Comparison of ENCODE assay signal across 19 cellular contexts in genomic region chr7:1210979-1211608, GRCh38. TPM values are rescaled to one million over a fixed set of nuclear protein-coding genes. Genes with fewer than 3 reads are reported as not detected.
DNase-seq lines count a peak whose midpoint lies in the region; ATAC-seq, FAIRE-seq and TF ChIP-seq lines count a peak whose summit lies in the region.
"Had no signal": no experiment of that assay in that cellular context is flagged by ENCODE, and none has a peak within 500 bp of the region (broad histone marks: within the 10 kb centered on the region; RNA-seq: fewer than 3 reads in every experiment).

No MANE protein-coding gene starts in this region.

- H3K4me1 ChIP-seq in A549, result no peaks in the 10 kb centered on the region
- no peaks in the 10 kb centered on the region for H3K4me1 ChIP-seq in hepatocyte (ENCODE audit: insufficient read depth)
- H3K4me1 ChIP-seq: right lobe of liver had no signal

- TF ChIP-seq RAD21 in A549 (conservative IDR thresholded peaks at IDR 0.05 in 1 of 2, IDR thresholded peaks at IDR 0.05 in 1 of 2), result no peak

- H3K79me2 ChIP-seq in hepatocyte, result no peaks in the 10 kb centered on the region

- no peaks in the 10 kb centered on the region for H3K36me3 ChIP-seq in hepatocyte (replicated peaks; ENCODE audit: insufficient read depth, low read depth)
- H3K36me3 ChIP-seq: right lobe of liver had no signal

- 69% methylated on average over 30 of the region's 35 CpGs for WGBS in A549 (ENCODE audit: missing lambda C conversion rate)
- 65% methylated on average over 35 of the region's 35 CpGs for WGBS in hepatocyte (ENCODE audit: low lambda C conversion rate, missing lambda C conversion rate)

- no peak for DNase-seq in A549 (ENCODE audit: low read depth in 1 of 2, low spot score in 1 of 2)
- DNase-seq in G401 (ENCODE audit: low spot score), result peak; percentile 69
- no peak for DNase-seq in RWPE1 (ENCODE audit: low spot score)
- DNase-seq in hepatocyte (ENCODE audit: low spot score), result no peak
- no peak for DNase-seq in NCI-H187 treated with DMSO at 0.1 percent for 48 hours (lab: John Stamatoyannopoulos, UW)
- DNase-seq in activated naive CD4-positive, alpha-beta T cell treated with anti-CD3 and anti-CD28 coated beads, Interleukin-2, amount 50 U/mL, for 72 hours (ENCODE audit: low spot score in 2 of 2), result no peak
- DNase-seq in left lobe of liver (ENCODE audit: low spot score), result no peak
- DNase-seq in midbrain (lab: John Stamatoyannopoulos, UW), result no peak
- DNase-seq: activated CD4-positive, alpha-beta memory T cell treated with anti-CD3 and anti-CD28 coated beads for 36 hours; AML-193; Kasumi-1; naive thymus-derived CD4-positive, alpha-beta T cell; NCI-H2081 treated with DMSO at 0.1 percent for 48 hours; right lobe of liver; stimulated activated naive CD4-positive, alpha-beta T cell treated with Interleukin-2 at 50 U/mL for 16 hours had no signal

- no peak overlapping the region for H3K27ac Mint-ChIP-seq in activated naive CD4-positive, alpha-beta T cell treated with anti-CD3 and anti-CD28 coated beads, Interleukin-2, amount 50 U/mL, for 72 hours
- H3K27ac Mint-ChIP-seq: activated CD4-positive, alpha-beta memory T cell treated with anti-CD3 and anti-CD28 coated beads for 36 hours; naive thymus-derived CD4-positive, alpha-beta T cell had no signal

- ATAC-seq in A549, result peak; percentile 42 to 47; a peak in 4 of 6 replicates
- no peak for ATAC-seq in activated naive CD4-positive, alpha-beta T cell treated with anti-CD3 and anti-CD28 coated beads, Interleukin-2, amount 50 U/mL, for 72 hours
- ATAC-seq in left lobe of liver, result no peak
- ATAC-seq: naive thymus-derived CD4-positive, alpha-beta T cell had no signal

- H3K27ac ChIP-seq in A549 (no peak overlapping the region), RWPE1 (peak overlapping the region; percentile 32), hepatocyte (no peak overlapping the region)
- H3K27ac ChIP-seq: right lobe of liver had no signal

- H3K9me2 ChIP-seq in hepatocyte (replicated peaks; ENCODE audit: insufficient read depth), result no peaks in the 10 kb centered on the region

- H3K4me2 ChIP-seq in A549, result no peak overlapping the region
- H3K4me2 ChIP-seq in hepatocyte, result peak overlapping the region; percentile 9

- peaks cover 23% of the 10 kb centered on the region for H3K27me3 ChIP-seq in hepatocyte
- H3K27me3 ChIP-seq: right lobe of liver had no signal

- TF ChIP-seq EP300 in A549 (IDR thresholded peaks at IDR 0.05), result no peak

- no peak for TF ChIP-seq POLR2A in A549 (IDR thresholded peaks at IDR 0.05; ENCODE audit: low read length)

- TF ChIP-seq CTCF in A549 (IDR thresholded peaks at IDR 0.05) (no peak), RWPE1 (conservative IDR thresholded peaks at IDR 0.05; ENCODE audit: low read depth) (no peak), hepatocyte (IDR thresholded peaks at IDR 0.05; ENCODE audit: poor library complexity) (no peak)

- H3K9me3 ChIP-seq in A549, result no peaks in the 10 kb centered on the region
- H3K9me3 ChIP-seq in hepatocyte (ENCODE audit: low read depth), result no peaks in the 10 kb centered on the region
- H3K9me3 ChIP-seq: right lobe of liver had no signal

- no peaks in the 10 kb centered on the region for H3K36me3 Mint-ChIP-seq in activated naive CD4-positive, alpha-beta T cell treated with anti-CD3 and anti-CD28 coated beads, Interleukin-2, amount 50 U/mL, for 72 hours
- H3K36me3 Mint-ChIP-seq: activated CD4-positive, alpha-beta memory T cell treated with anti-CD3 and anti-CD28 coated beads for 36 hours; brain; naive thymus-derived CD4-positive, alpha-beta T cell had no signal

- CTCF ChIA-PET in A549 (lab: Yijun Ruan, JAX) (interaction anchor here (0.9 to 3.3 kb wide), 8 partner anchors 11 to 222 kb away, joined by 3 to 10 read pairs (median 5); no protein-coding TSS in a partner anchor), RWPE1 (lab: Yijun Ruan, JAX) (interaction anchor here (0.8 to 1.1 kb wide), 3 partner anchors 9 to 218 kb away, joined by 4 read pairs; no protein-coding TSS in a partner anchor)

- H2AFZ ChIP-seq in hepatocyte, result no peak overlapping the region

- no peak for FAIRE-seq in A549 (lab: Jason Lieb, UNC)
- FAIRE-seq: GM12892, GM19239 had no signal

- POLR2A ChIA-PET in A549 (lab: Yijun Ruan, JAX) (no interaction called here), RWPE1 (lab: Yijun Ruan, JAX; ENCODE audit: low non-redundant PET) (no interaction called here)

- no peak overlapping the region for H3K4me3 ChIP-seq in A549
- H3K4me3 ChIP-seq in hepatocyte, result no peak overlapping the region
- H3K4me3 ChIP-seq: right lobe of liver had no signal

- in situ Hi-C loops in G401 (cut with HindIII; ENCODE audit: low sequenced_read_pairs), result no loop called here

- no peaks in the 10 kb centered on the region for H4K20me1 ChIP-seq in hepatocyte (ENCODE audit: insufficient read depth, poor library complexity, severe bottlenecking)

- H3K9me3 Mint-ChIP-seq in activated naive CD4-positive, alpha-beta T cell treated with anti-CD3 and anti-CD28 coated beads, Interleukin-2, amount 50 U/mL, for 72 hours, result no peaks in the 10 kb centered on the region
- H3K9me3 Mint-ChIP-seq: activated CD4-positive, alpha-beta memory T cell treated with anti-CD3 and anti-CD28 coated beads for 36 hours had no signal

TF ChIP-seq in A549, 52 proteins besides CTCF, POLR2A, EP300 and RAD21 (continues in another document):
- TF ChIP-seq RARB (CRISPR knock-in tag; IDR thresholded peaks at IDR 0.05) (no peak), KDM5A (IDR thresholded peaks at IDR 0.05) (no peak), CHD4 (IDR thresholded peaks at IDR 0.05; ENCODE audit: borderline replicate concordance) (no peak), HEYL (CRISPR knock-in tag; IDR thresholded peaks at IDR 0.05) (no peak), ESRRA (IDR thresholded peaks at IDR 0.05; ENCODE audit: borderline replicate concordance, low read length) (no peak), PHF8 (IDR thresholded peaks at IDR 0.05; ENCODE audit: borderline replicate concordance, low read depth) (no peak), ZSCAN20 (CRISPR knock-in tag; IDR thresholded peaks at IDR 0.05) (no peak), BHLHE40 (IDR thresholded peaks at IDR 0.05; ENCODE audit: low read depth, low read length) (no peak), ZFP36 (IDR thresholded peaks at IDR 0.05; ENCODE audit: borderline replicate concordance, partially characterized antibody) (no peak), MYC (IDR thresholded peaks at IDR 0.05; ENCODE audit: borderline replicate concordance, low read length) (no peak)
- TF ChIP-seq, protein P1, sequence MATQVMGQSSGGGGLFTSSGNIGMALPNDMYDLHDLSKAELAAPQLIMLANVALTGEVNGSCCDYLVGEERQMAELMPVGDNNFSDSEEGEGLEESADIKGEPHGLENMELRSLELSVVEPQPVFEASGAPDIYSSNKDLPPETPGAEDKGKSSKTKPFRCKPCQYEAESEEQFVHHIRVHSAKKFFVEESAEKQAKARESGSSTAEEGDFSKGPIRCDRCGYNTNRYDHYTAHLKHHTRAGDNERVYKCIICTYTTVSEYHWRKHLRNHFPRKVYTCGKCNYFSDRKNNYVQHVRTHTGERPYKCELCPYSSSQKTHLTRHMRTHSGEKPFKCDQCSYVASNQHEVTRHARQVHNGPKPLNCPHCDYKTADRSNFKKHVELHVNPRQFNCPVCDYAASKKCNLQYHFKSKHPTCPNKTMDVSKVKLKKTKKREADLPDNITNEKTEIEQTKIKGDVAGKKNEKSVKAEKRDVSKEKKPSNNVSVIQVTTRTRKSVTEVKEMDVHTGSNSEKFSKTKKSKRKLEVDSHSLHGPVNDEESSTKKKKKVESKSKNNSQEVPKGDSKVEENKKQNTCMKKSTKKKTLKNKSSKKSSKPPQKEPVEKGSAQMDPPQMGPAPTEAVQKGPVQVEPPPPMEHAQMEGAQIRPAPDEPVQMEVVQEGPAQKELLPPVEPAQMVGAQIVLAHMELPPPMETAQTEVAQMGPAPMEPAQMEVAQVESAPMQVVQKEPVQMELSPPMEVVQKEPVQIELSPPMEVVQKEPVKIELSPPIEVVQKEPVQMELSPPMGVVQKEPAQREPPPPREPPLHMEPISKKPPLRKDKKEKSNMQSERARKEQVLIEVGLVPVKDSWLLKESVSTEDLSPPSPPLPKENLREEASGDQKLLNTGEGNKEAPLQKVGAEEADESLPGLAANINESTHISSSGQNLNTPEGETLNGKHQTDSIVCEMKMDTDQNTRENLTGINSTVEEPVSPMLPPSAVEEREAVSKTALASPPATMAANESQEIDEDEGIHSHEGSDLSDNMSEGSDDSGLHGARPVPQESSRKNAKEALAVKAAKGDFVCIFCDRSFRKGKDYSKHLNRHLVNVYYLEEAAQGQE (IDR thresholded peaks at IDR 0.05), result no peak

RNA-seq across cellular contexts. Expression of gene UNCX, which starts 21.6 kb away (rescaled TPM):
- polyA plus RNA-seq in A549 (2011; rRNA removed), result not detected in 2 replicates
- not detected in 2 replicates for polyA plus RNA-seq in A549 (2012; cell fraction: cytosol; rRNA removed)
- polyA plus RNA-seq in A549 (2012; cell fraction: nucleus; rRNA removed), result not detected in 2 replicates
- polyA plus RNA-seq in A549 (2017; fragmentation: RNase III; extraction: RNeasy Plus Mini Kit Qiagen cat#74134 plus additional on column Dnase treatment), result not detected in 3 replicates
- not detected in 2 replicates for polyA minus RNA-seq in A549 (2011; rRNA and poly(A)+ RNA removed)
- 0.10 and 0.25 TPM in 2 replicates for total RNA-seq in G401 (2014; rRNA removed; shearing (Covaris generic))
- not detected in 2 replicates for total RNA-seq in hepatocyte
- not detected in 2 replicates for polyA plus RNA-seq in hepatocyte
- total RNA-seq in activated naive CD4-positive, alpha-beta T cell treated with anti-CD3 and anti-CD28 coated beads, Interleukin-2, amount 50 U/mL, for 72 hours, result not detected
- not detected for total RNA-seq in left lobe of liver
- total RNA-seq: activated CD4-positive, alpha-beta memory T cell treated with anti-CD3 and anti-CD28 coated beads for 36 hours; glomerular endothelial cell; naive thymus-derived CD4-positive, alpha-beta T cell; right lobe of liver had no signal
- polyA plus RNA-seq: naive thymus-derived CD4-positive, alpha-beta T cell had no signal

RNA-seq across cellular contexts. Expression of gene ZFAND2A, which starts 51.1 kb away (rescaled TPM):
- polyA plus RNA-seq in A549 (2011; rRNA removed), result 88.6 and 105 TPM in 2 replicates
- polyA plus RNA-seq in A549 (2012; cell fraction: cytosol; rRNA removed), result 61.5 and 62.1 TPM in 2 replicates
- polyA plus RNA-seq in A549 (2012; cell fraction: nucleus; rRNA removed), result 34.2 and 40.6 TPM in 2 replicates
- polyA plus RNA-seq in A549 (2017; fragmentation: RNase III; extraction: RNeasy Plus Mini Kit Qiagen cat#74134 plus additional on column Dnase treatment), result 40.7 to 44.1 TPM (median 43.7 TPM) in 3 replicates
- polyA minus RNA-seq in A549 (2011; rRNA and poly(A)+ RNA removed), result 31.9 and 40.0 TPM in 2 replicates
- total RNA-seq in G401 (2014; rRNA removed; shearing (Covaris generic)), result 17.7 and 26.5 TPM in 2 replicates
- 29.4 and 35.4 TPM in 2 replicates for total RNA-seq in hepatocyte
- 37.3 and 54.3 TPM in 2 replicates for polyA plus RNA-seq in hepatocyte
- 10 to 100 TPM; 27.6 to 29.8 TPM for total RNA-seq in activated naive CD4-positive, alpha-beta T cell treated with anti-CD3 and anti-CD28 coated beads, Interleukin-2, amount 50 U/mL, for 72 hours
- 39.8 TPM for total RNA-seq in left lobe of liver

Comparison
In these comparisons a context has a peak if more than half of its experiments do, and no peak if none do; other contexts are left out.
1. ATAC-seq: peak in A549 (2 of 2); none in activated naive CD4-positive, alpha-beta T cell treated with anti-CD3 and anti-CD28 coated beads, Interleukin-2, amount 50 U/mL, for 72 hours (0 of 2) and left lobe of liver (single experiment).